11 cellular contexts compared by ENCODE assay signal in genomic region chrX:124212622-124213021, GRCh38.
A peak's percentile ranks its signal among the peaks of the same experiment; 100 is the strongest.
DNase-seq lines count a peak whose midpoint lies in the region; ATAC-seq, FAIRE-seq and TF ChIP-seq lines count a peak whose summit lies in the region.
"Had no signal": no experiment of that assay in that cellular context is flagged by ENCODE, and none has a peak within 500 bp of the region (broad histone marks: within the 10 kb centered on the region; RNA-seq: fewer than 3 reads in every experiment).

No MANE protein-coding gene starts in this region.

- peak; percentile 72 for ATAC-seq in central memory CD8-positive, alpha-beta T cell (replicated peaks; ENCODE audit: extremely low read depth, poor library complexity, severe bottlenecking)
- ATAC-seq in HG02970 (IDR thresholded peaks at IDR 0.05; ENCODE audit: low FRiP score, unreplicated experiment) = no peak
- ATAC-seq in HG03521 (IDR thresholded peaks at IDR 0.05; ENCODE audit: unreplicated experiment) = no peak
- ATAC-seq: sciatic nerve had no signal

- DNase-seq in GM12891 (ENCODE audit: insufficient read length, low spot score) = no peak
- peak; percentile 21 for DNase-seq in KG1 (lab: John Stamatoyannopoulos, UW)
- no peak for DNase-seq in central memory CD8-positive, alpha-beta T cell (ENCODE audit: low spot score in 2 of 2)
- no peak for DNase-seq in inferior parietal cortex (ENCODE audit: extremely low spot score)
- DNase-seq in germinal center (ENCODE audit: low spot score) = no peak
- DNase-seq: mesendoderm, NCI-H1930 had no signal

- H3K27ac Mint-ChIP-seq in T-helper 1 cell treated with Interleukin-12 subunit alpha and Interleukin-12 subunit beta and Interleukin-4 antibody, amounts not matched to agents 30 μg/mL and 1 μg/mL, for 36 hours = peak overlapping the region; percentile 24
- H3K27ac Mint-ChIP-seq in central memory CD8-positive, alpha-beta T cell (ENCODE audit: low read depth) = no peak overlapping the region

- no peak overlapping the region for H3K4me3 Mint-ChIP-seq in T-helper 1 cell treated with Interleukin-12 subunit alpha and Interleukin-12 subunit beta and Interleukin-4 antibody, amounts not matched to agents 30 μg/mL and 1 μg/mL, for 36 hours
- no peak overlapping the region for H3K4me3 Mint-ChIP-seq in central memory CD8-positive, alpha-beta T cell

- H3K4me1 Mint-ChIP-seq in T-helper 1 cell treated with Interleukin-12 subunit alpha and Interleukin-12 subunit beta and Interleukin-4 antibody, amounts not matched to agents 30 μg/mL and 1 μg/mL, for 36 hours (ENCODE audit: low read depth) = peaks cover 46% of the 10 kb centered on the region
- peaks cover 53% of the 10 kb centered on the region for H3K4me1 Mint-ChIP-seq in central memory CD8-positive, alpha-beta T cell

- no peaks in the 10 kb centered on the region for H3K36me3 Mint-ChIP-seq in T-helper 1 cell treated with Interleukin-12 subunit alpha and Interleukin-12 subunit beta and Interleukin-4 antibody, amounts not matched to agents 30 μg/mL and 1 μg/mL, for 36 hours (ENCODE audit: low read depth)
- peaks cover 3% of the 10 kb centered on the region for H3K36me3 Mint-ChIP-seq in central memory CD8-positive, alpha-beta T cell (ENCODE audit: insufficient read depth)

- TF ChIP-seq POLR2A in GM12891 (IDR thresholded peaks at IDR 0.05; ENCODE audit: low read depth, low read length) = no peak

- FAIRE-seq in GM12891 (lab: Jason Lieb, UNC) = peak; percentile 80

- no peaks in the 10 kb centered on the region for H3K27me3 Mint-ChIP-seq in T-helper 1 cell treated with Interleukin-12 subunit alpha and Interleukin-12 subunit beta and Interleukin-4 antibody, amounts not matched to agents 30 μg/mL and 1 μg/mL, for 36 hours (ENCODE audit: low read depth)
- H3K27me3 Mint-ChIP-seq in central memory CD8-positive, alpha-beta T cell = no peaks in the 10 kb centered on the region

- H3K9me3 Mint-ChIP-seq in T-helper 1 cell treated with Interleukin-12 subunit alpha and Interleukin-12 subunit beta and Interleukin-4 antibody, amounts not matched to agents 30 μg/mL and 1 μg/mL, for 36 hours = no peaks in the 10 kb centered on the region
- no peaks in the 10 kb centered on the region for H3K9me3 Mint-ChIP-seq in central memory CD8-positive, alpha-beta T cell

TF ChIP-seq in GM12891, 5 proteins besides CTCF, POLR2A, EP300 and RAD21:
- TF ChIP-seq PAX5 (IDR thresholded peaks at IDR 0.05; ENCODE audit: insufficient read depth, low read length, severe bottlenecking) (no peak), SPI1 (IDR thresholded peaks at IDR 0.05; ENCODE audit: low read depth, low read length) (no peak), POLR2AphosphoS5 (IDR thresholded peaks at IDR 0.05; ENCODE audit: low read depth, low read length) (no peak), POU2F2 (IDR thresholded peaks at IDR 0.05; ENCODE audit: low read depth, low read length) (no peak), TAF1 (IDR thresholded peaks at IDR 0.05; ENCODE audit: low read depth, low read length) (no peak)
